Comparison of ENCODE assay signal across 1 cellular context in the genomic region with DNA sequence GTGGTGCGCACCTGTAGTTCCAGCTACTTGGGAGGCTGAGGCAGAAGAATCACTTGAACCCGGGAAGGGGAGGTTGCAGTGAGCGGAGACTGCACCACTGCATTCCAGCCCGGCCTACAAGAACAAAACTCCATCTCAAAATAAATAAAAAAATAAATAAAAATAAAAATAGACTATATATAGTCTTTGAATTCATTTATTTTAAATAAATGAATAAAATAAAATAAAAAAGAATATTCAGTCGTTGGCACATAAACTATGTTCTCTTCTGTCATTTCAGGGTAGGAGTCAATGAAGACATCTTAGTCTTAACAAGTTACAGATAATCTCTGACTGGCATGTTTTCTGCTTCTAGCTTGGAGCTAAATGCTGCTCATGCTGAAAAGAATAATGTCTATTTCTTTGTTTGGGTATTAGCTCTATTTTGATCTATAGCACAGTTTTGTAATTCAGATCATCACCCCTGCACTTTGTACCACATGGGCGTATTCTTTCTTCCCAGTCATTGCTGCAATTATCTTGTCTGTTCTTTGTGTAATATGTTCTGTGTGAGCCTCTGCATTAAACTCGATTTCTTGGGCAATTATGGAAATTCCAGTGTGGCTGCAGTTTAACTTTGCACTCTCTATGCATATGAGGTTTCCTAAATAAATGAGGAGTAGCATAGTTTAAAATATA.
TF ChIP-seq lines count a peak whose summit lies in the region.

No MANE protein-coding gene starts in this region.

TF ChIP-seq in neural cell, 6 proteins besides CTCF, POLR2A, EP300 and RAD21:
- TF ChIP-seq SMC3 (conservative IDR thresholded peaks at IDR 0.05; ENCODE audit: poor library complexity) (no peak), POLR2AphosphoS5 (IDR thresholded peaks at IDR 0.05) (peak; percentile 73)
